Comparison of ENCODE assay signal across 8 cellular contexts in the genomic region with DNA sequence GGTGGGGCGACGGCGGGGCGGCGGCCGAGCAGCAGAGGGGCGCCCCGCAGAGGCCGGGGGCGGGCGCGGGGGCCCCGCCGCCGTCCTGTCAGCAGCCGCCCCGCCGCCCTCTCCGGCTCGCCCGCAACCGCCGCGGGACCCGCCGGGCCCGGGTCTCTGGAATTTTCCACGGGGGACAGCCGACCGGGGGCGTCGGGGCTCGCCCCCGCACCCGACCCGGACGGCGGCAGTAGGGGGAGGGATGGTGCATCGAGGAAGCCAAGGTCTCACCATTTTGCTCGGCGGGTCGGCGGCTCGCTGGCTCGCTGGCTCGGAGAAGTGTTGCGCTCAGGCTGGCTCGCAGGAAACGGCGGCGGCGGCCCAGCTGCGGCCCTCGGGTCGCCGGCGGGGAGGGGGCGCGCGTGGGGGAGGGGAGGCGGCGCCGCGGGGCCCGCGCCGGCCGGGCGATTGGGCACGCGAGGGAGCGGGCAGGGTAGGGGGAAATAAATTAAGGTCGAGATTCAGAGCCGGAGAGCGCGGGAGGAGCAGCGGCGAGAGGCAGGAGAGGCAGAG. TPM values are rescaled to one million over a fixed set of nuclear protein-coding genes. Genes with fewer than 3 reads are reported as not detected.
DNase-seq lines count a peak whose midpoint lies in the region; ATAC-seq and TF ChIP-seq lines count a peak whose summit lies in the region.

No MANE protein-coding gene starts in this region.

- peaks cover 38% of the 10 kb centered on the region for H3K4me1 ChIP-seq in body of pancreas

- H3K4me3 ChIP-seq in body of pancreas: peak overlapping the region; percentile 40 to 52

- intact Hi-C loops in body of pancreas (cut with DNase I) (no loop called here), left colon (cut with DNase I, micrococcal nuclease) (no loop called here)

- WGBS in body of pancreas, 2 donors: 0 to 1% methylated on average over 6 to 66 of the region's 78 CpGs

- DNase-seq in T-helper 22 cell (ENCODE audit: low read depth) (peak; percentile 27), body of pancreas (peak in 3 of 4 donors; percentile 31 to 40 (median 36)), left colon (peak; percentile 35 to 60), middle frontal gyrus (ENCODE audit: extremely low spot score, low spot score) (no peak), NCI-H1694 (lab: John Stamatoyannopoulos, UW) (no peak)
- peak; percentile 47 to 64 for DNase-seq in stimulated activated CD4-positive, alpha-beta T cell treated with anti-CD3 and anti-CD28 coated beads, Interleukin-4, amount 100 ng/mL, for 4 hours

- H3K9me3 ChIP-seq in body of pancreas: no peaks in the 10 kb centered on the region

- H3K36me3 ChIP-seq in body of pancreas (replicated peaks in 1 of 2; ENCODE audit: insufficient read depth in 1 of 2, low read depth in 2 of 2): no peaks in the 10 kb centered on the region

- ATAC-seq in GM18867 (IDR thresholded peaks at IDR 0.05; ENCODE audit: unreplicated experiment): peak; percentile 7
- ATAC-seq in HG02884 (IDR thresholded peaks at IDR 0.05; ENCODE audit: unreplicated experiment): peak; percentile 1
- ATAC-seq in body of pancreas: peak; percentile 17
- ATAC-seq in left colon: peak; percentile 9

- no peaks in the 10 kb centered on the region for H3K27me3 ChIP-seq in body of pancreas

- no peak for TF ChIP-seq CTCF in body of pancreas (IDR thresholded peaks at IDR 0.05)

- TF ChIP-seq POLR2A in body of pancreas (IDR thresholded peaks at IDR 0.05): no peak

- peak overlapping the region; percentile 80 to 97 (median 94) for H3K27ac ChIP-seq in body of pancreas

RNA-seq across cellular contexts. Expression of a gene that starts 0.4 kb away (rescaled TPM):
- total RNA-seq in body of pancreas (10 to 100 TPM; 11.2 to 15.6 TPM), left colon (10 to 100 TPM; 54.7 to 56.3 TPM)

Comparison
In these comparisons a context has a peak if more than half of its experiments do, and no peak if none do; other contexts are left out.
1. DNase-seq: peak in T-helper 22 cell (single experiment), body of pancreas (3 of 4), left colon (2 of 2) and stimulated activated CD4-positive, alpha-beta T cell treated with anti-CD3 and anti-CD28 coated beads, Interleukin-4, amount 100 ng/mL, for 4 hours (2 of 2); none in middle frontal gyrus (single experiment) and NCI-H1694 (single experiment).
2. Peak in every context shown above with its lines, with median percentiles within 50 percentile points of each other: ATAC-seq.